8 cellular contexts compared by ENCODE assay signal in genomic region chr14:20632831-20633771, GRCh38. TPM values are rescaled to one million over a fixed set of nuclear protein-coding genes. Genes with fewer than 3 reads are reported as not detected.
DNase-seq lines count a peak whose midpoint lies in the region; ATAC-seq lines count a peak whose summit lies in the region.

No MANE protein-coding gene starts in this region.

- H3K4me1 ChIP-seq in ectodermal cell (ENCODE audit: control insufficient read depth, insufficient read depth, low read length) = peaks cover 9% of the 10 kb centered on the region

- no peak overlapping the region for H3K27ac ChIP-seq in ectodermal cell (ENCODE audit: insufficient read depth, low read depth, low read length, poor library complexity, severe bottlenecking)

- no peaks in the 10 kb centered on the region for H3K9me3 Mint-ChIP-seq in memory B cell

- peaks cover 59% of the 10 kb centered on the region for H3K27me3 ChIP-seq in ectodermal cell (ENCODE audit: control insufficient read depth, insufficient read depth, low read length, poor library complexity, severe bottlenecking)

- H3K27ac Mint-ChIP-seq in memory B cell = peak overlapping the region; percentile 78

- H3K27me3 Mint-ChIP-seq in memory B cell = peaks cover 23% of the 10 kb centered on the region

- DNase-seq in NCI-H2171 treated with DMSO at 0.1 percent for 48 hours (lab: John Stamatoyannopoulos, UW) (peak; percentile 88), memory B cell (ENCODE audit: low spot score in 2 of 2) (peak in 1 of 2 donors; percentile 30)
- peak; percentile 57 for DNase-seq in activated CD4-positive, CD25-positive, alpha-beta regulatory T cell treated with anti-CD3 and anti-CD28 coated beads, Interleukin-2, amount 50 U/mL, for 72 hours
- DNase-seq in stimulated activated CD8-positive, alpha-beta memory T cell treated with anti-CD3 and anti-CD28 coated beads, Interleukin-7, amount 100 ng/mL, for 4 hours (ENCODE audit: low read depth in 2 of 2) = peak; percentile 39 to 40

- no peaks in the 10 kb centered on the region for H3K36me3 ChIP-seq in ectodermal cell (ENCODE audit: control insufficient read depth, insufficient read depth, low read length)

- WGBS in ectodermal cell, 2 experiments = 4% methylated on average over 46 of the region's 46 CpGs

- ATAC-seq in GM18498 (IDR thresholded peaks at IDR 0.05; ENCODE audit: unreplicated experiment) = peak; percentile 51
- peak; percentile 60 for ATAC-seq in HG02884 (IDR thresholded peaks at IDR 0.05; ENCODE audit: unreplicated experiment)
- ATAC-seq in memory B cell (ENCODE audit: low read depth) = peak; percentile 59
- ATAC-seq in GM19324 (IDR thresholded peaks at IDR 0.05; ENCODE audit: low FRiP score, unreplicated experiment) = no peak

- peak overlapping the region; percentile 47 for H3K4me3 ChIP-seq in ectodermal cell (ENCODE audit: insufficient read depth, low read depth, low read length)

- peaks cover 23% of the 10 kb centered on the region for H3K4me1 Mint-ChIP-seq in memory B cell

- H3K36me3 Mint-ChIP-seq in memory B cell = no peaks in the 10 kb centered on the region

- no peaks in the 10 kb centered on the region for H3K9me3 ChIP-seq in ectodermal cell (ENCODE audit: control insufficient read depth, low read length)

- peak overlapping the region; percentile 69 for H3K4me3 Mint-ChIP-seq in memory B cell

RNA-seq across cellular contexts. Expression of gene OR6S1, which starts 8.4 kb away (rescaled TPM):
- not detected for polyA plus RNA-seq in ectodermal cell (2013, experiment 1 of 4)
- polyA plus RNA-seq in ectodermal cell (2013, experiment 2 of 4) = not detected
- polyA plus RNA-seq in ectodermal cell (2013, experiment 3 of 4) = not detected
- polyA plus RNA-seq in ectodermal cell (2013, experiment 4 of 4) = not detected

RNA-seq across cellular contexts. Expression of gene RNASE12, which starts 41.9 kb away (rescaled TPM):
- polyA plus RNA-seq in ectodermal cell (2013, experiment 1 of 4) = not detected
- not detected for polyA plus RNA-seq in ectodermal cell (2013, experiment 2 of 4)
- polyA plus RNA-seq in ectodermal cell (2013, experiment 3 of 4) = not detected
- not detected for polyA plus RNA-seq in ectodermal cell (2013, experiment 4 of 4)

RNA-seq across cellular contexts. Expression of gene RNASE11, which starts 45.3 kb away (rescaled TPM):
- not detected for polyA plus RNA-seq in ectodermal cell (2013, experiment 1 of 4)
- not detected for polyA plus RNA-seq in ectodermal cell (2013, experiment 2 of 4)
- not detected for polyA plus RNA-seq in ectodermal cell (2013, experiment 3 of 4)
- polyA plus RNA-seq in ectodermal cell (2013, experiment 4 of 4) = not detected

RNA-seq across cellular contexts. Expression of gene RNASE4, which starts 51.3 kb away (rescaled TPM):
- not detected for polyA plus RNA-seq in ectodermal cell (2013, experiment 1 of 4)
- 0.59 TPM for polyA plus RNA-seq in ectodermal cell (2013, experiment 2 of 4)
- 1.5 TPM for polyA plus RNA-seq in ectodermal cell (2013, experiment 3 of 4)
- 0.57 TPM for polyA plus RNA-seq in ectodermal cell (2013, experiment 4 of 4)

RNA-seq across cellular contexts. Expression of gene ANG, which starts 55.5 kb away (rescaled TPM):
- 0.59 TPM for polyA plus RNA-seq in ectodermal cell (2013, experiment 1 of 4)
- polyA plus RNA-seq in ectodermal cell (2013, experiment 2 of 4) = 0.50 TPM
- 1.5 TPM for polyA plus RNA-seq in ectodermal cell (2013, experiment 3 of 4)
- polyA plus RNA-seq in ectodermal cell (2013, experiment 4 of 4) = 1.3 TPM
